In genomic region chr2:114728372-114728771, GRCh38 we compare ENCODE assay signal across 26 cellular contexts.
"Had no signal": no experiment of that assay in that cellular context is flagged by ENCODE, and none has a peak within 500 bp of the region (broad histone marks: within the 10 kb centered on the region; RNA-seq: fewer than 3 reads in every experiment).

No MANE protein-coding gene starts in this region.

- ATAC-seq: effector memory CD8-positive, alpha-beta T cell; esophagus mucosa; foreskin keratinocyte; gastrocnemius medialis; gastroesophageal sphincter; heart left ventricle; heart right ventricle had no signal

- FAIRE-seq: colon, endometrium, endothelial cell of umbilical vein had no signal

- H3K9me3 ChIP-seq: colonic mucosa, esophagus muscularis mucosa, esophagus squamous epithelium, gastrocnemius medialis, gastroesophageal sphincter, heart left ventricle, heart right ventricle had no signal

- H3K27ac ChIP-seq: colonic mucosa, coronary artery, epithelial cell of prostate, esophagus muscularis mucosa, esophagus squamous epithelium, foreskin keratinocyte, gastrocnemius medialis, gastroesophageal sphincter, heart left ventricle, heart right ventricle had no signal

- H3K27me3 ChIP-seq: colonic mucosa, dorsolateral prefrontal cortex, esophagus muscularis mucosa, esophagus squamous epithelium, foreskin keratinocyte, gastrocnemius medialis, gastroesophageal sphincter, heart left ventricle had no signal

- H3K4me3 ChIP-seq: colonic mucosa, coronary artery, dorsolateral prefrontal cortex, esophagus muscularis mucosa, esophagus squamous epithelium, gastrocnemius medialis, gastroesophageal sphincter, heart left ventricle, heart right ventricle had no signal

- H3K36me3 ChIP-seq: colonic mucosa, esophagus muscularis mucosa, esophagus squamous epithelium, gastrocnemius medialis, gastroesophageal sphincter, heart left ventricle, heart right ventricle had no signal

- H3K4me1 ChIP-seq: colonic mucosa, esophagus muscularis mucosa, esophagus squamous epithelium, foreskin keratinocyte, gastrocnemius medialis, gastroesophageal sphincter, heart left ventricle, heart right ventricle had no signal

- DNase-seq: colonic mucosa; cortex of kidney; dermis blood vessel endothelial cell; dorsolateral prefrontal cortex; effector CD4-positive, alpha-beta T cell; effector CD8-positive, alpha-beta T cell; effector memory CD4-positive, alpha-beta T cell; effector memory CD8-positive, alpha-beta T cell; endodermal cell; erythroblast; esophagus squamous epithelium; foreskin fibroblast; foreskin keratinocyte; foreskin melanocyte; gastrocnemius medialis; glutamatergic neuron; heart left ventricle; heart right ventricle had no signal
